In the genomic region with DNA sequence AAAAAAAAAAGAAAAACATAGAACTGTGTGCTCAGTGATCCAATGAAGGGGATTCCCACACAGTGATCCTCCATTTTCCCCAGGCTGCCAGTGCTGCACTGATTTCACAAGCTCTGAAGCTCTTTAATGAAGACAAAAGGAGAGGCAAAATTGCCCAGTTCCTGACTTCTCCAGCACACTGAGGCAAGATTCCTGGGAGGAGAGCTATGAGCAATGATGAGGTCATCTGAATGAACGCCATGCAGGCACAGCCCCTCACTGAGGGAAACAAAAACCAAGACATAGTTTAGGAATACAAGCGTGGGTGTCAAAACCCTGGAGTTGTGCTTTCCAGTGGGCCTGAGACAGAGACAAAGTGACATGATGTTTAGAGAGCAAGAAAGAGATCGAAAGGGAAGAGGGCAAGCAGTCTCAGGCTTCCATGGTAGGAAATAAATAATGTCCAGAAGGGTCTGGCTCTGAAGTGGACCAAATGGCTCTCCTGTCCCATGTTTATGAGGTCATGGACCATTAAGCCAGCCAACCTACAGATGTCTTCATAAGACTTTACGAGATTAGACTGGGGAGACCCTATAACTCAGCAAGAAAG, we compare ENCODE assay signal across 1 cellular context.
A peak's percentile ranks its signal among the peaks of the same experiment; 100 is the strongest.
TF ChIP-seq lines count a peak whose summit lies in the region.

No MANE protein-coding gene starts in this region.

TF ChIP-seq in GM12878, 131 proteins besides CTCF, POLR2A, EP300 and RAD21:
- TF ChIP-seq ZNF384 (IDR thresholded peaks at IDR 0.05; ENCODE audit: borderline replicate concordance, low read depth, low read length), result 0 out of 2 replicates have a peak, but pooled peaks have one; percentile 27
- TF ChIP-seq ATF7 (IDR thresholded peaks at IDR 0.05; ENCODE audit: low read depth), result peak; percentile 35; the same call in 1 of the 2 replicates
- TF ChIP-seq GABPA (IDR thresholded peaks at IDR 0.05; ENCODE audit: low read depth), result no peak
- TF ChIP-seq YY1 (IDR thresholded peaks at IDR 0.05; ENCODE audit: low read depth, low read length), result peak; percentile 79
